ENCODE assay signal across 12 cellular contexts in the genomic region with DNA sequence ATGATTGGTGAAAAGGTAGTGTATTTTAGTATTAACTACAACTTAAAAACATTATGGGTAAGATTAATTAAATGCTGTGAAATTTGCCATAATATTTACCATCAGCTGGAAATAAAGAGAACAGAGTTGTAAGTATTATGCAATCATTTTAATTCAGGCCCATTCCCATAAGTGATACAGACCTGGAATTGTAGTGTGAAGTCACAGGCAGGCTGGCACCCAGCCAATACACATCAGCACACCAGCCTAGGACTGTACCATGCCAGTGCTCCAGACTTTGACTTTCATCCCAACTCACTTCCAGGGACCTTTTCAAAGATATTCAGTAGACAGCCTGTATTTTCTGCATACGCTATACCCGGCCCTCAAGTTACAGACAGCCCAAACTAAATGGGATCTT.
DNase-seq lines count a peak whose midpoint lies in the region; ATAC-seq and TF ChIP-seq lines count a peak whose summit lies in the region.
"Had no signal": no experiment of that assay in that cellular context is flagged by ENCODE, and none has a peak within 500 bp of the region (broad histone marks: within the 10 kb centered on the region; RNA-seq: fewer than 3 reads in every experiment).

No MANE protein-coding gene starts in this region.

- WGBS in liver, result 76% methylated on average over 2 of the region's 2 CpGs
- 84% methylated on average over 2 of the region's 2 CpGs for WGBS in suprapubic skin

- no peak for TF ChIP-seq RAD21 in liver (IDR thresholded peaks at IDR 0.05)

- H3K4me3 ChIP-seq in cardiac fibroblast (replicated peaks in 1 of 2; ENCODE audit: low read depth in 2 of 2, low read length in 2 of 2), result no peak overlapping the region
- H3K4me3 ChIP-seq in liver (ENCODE audit: low read depth in 1 of 3, low read length in 3 of 3), result no peak overlapping the region
- no peak overlapping the region for H3K4me3 ChIP-seq in suprapubic skin
- H3K4me3 ChIP-seq in H7 (ENCODE audit: insufficient read depth, low read depth, low read length), result no peak overlapping the region

- TF ChIP-seq EP300 in suprapubic skin (IDR thresholded peaks at IDR 0.05), result no peak

- no peak overlapping the region for H3K9ac ChIP-seq in liver (ENCODE audit: low read depth in 1 of 2, low read length in 2 of 2)

- DNase-seq in NCI-H226 (peak; percentile 19), cardiac fibroblast (ENCODE audit: low read depth in 2 of 2) (peak; percentile 40 to 86), suprapubic skin (ENCODE audit: low spot score in 2 of 2) (peak in 1 of 2 donors; percentile 68), NCI-H510A treated with DMSO at 0.1 percent for 48 hours (lab: John Stamatoyannopoulos, UW) (no peak), H7 (no peak)
- DNase-seq: DND-41, foreskin melanocyte, naive B cell, WERI-Rb-1 had no signal

- H3K4me1 ChIP-seq in liver (ENCODE audit: control insufficient read depth in 4 of 4, insufficient read depth in 4 of 4, low read length in 3 of 4) (peaks cover 17 to 37% (median 28%) of the 10 kb centered on the region in 4 donors), suprapubic skin (peaks cover 36% of the 10 kb centered on the region)

- H3K27ac ChIP-seq in liver (ENCODE audit: low read depth in 1 of 2, low read length in 2 of 2) (peak overlapping the region; percentile 73 to 81), suprapubic skin (peak overlapping the region; percentile 83)
- H3K27ac ChIP-seq: WERI-Rb-1 had no signal

- H3K27me3 ChIP-seq in liver (ENCODE audit: control insufficient read depth in 4 of 4, insufficient read depth in 4 of 4, low read length in 3 of 4), result no peaks in the 10 kb centered on the region
- H3K27me3 ChIP-seq in suprapubic skin, result no peaks in the 10 kb centered on the region
- H3K27me3 ChIP-seq in H7 (ENCODE audit: control insufficient read depth, insufficient read depth, low read length), result no peaks in the 10 kb centered on the region

- no peak for TF ChIP-seq POLR2A in suprapubic skin (IDR thresholded peaks at IDR 0.05)

- no peaks in the 10 kb centered on the region for H3K36me3 ChIP-seq in liver (ENCODE audit: control insufficient read depth in 4 of 4, insufficient read depth in 3 of 4, low read depth in 1 of 4, low read length in 3 of 4)
- H3K36me3 ChIP-seq in suprapubic skin, result no peaks in the 10 kb centered on the region
- no peaks in the 10 kb centered on the region for H3K36me3 ChIP-seq in H7 (replicated peaks; ENCODE audit: control insufficient read depth, insufficient read depth, low read length)
- H3K36me3 ChIP-seq: WERI-Rb-1 had no signal

- H3K9me3 ChIP-seq in liver (ENCODE audit: control insufficient read depth in 4 of 4, low read length in 3 of 4) (no peaks in the 10 kb centered on the region), suprapubic skin (no peaks in the 10 kb centered on the region)

- TF ChIP-seq CTCF in cardiac fibroblast (IDR thresholded peaks at IDR 0.05; ENCODE audit: low read depth, low read length) (no peak), liver (IDR thresholded peaks at IDR 0.05; ENCODE audit: low read depth, low read length, missing input control) (no peak), suprapubic skin (IDR thresholded peaks at IDR 0.05) (no peak)

- ATAC-seq in HG03565 (IDR thresholded peaks at IDR 0.05; ENCODE audit: unreplicated experiment) (no peak), HG03571 (IDR thresholded peaks at IDR 0.05; ENCODE audit: unreplicated experiment) (no peak)

TF ChIP-seq in liver, 16 proteins besides CTCF, POLR2A, EP300 and RAD21:
- TF ChIP-seq FOXA1 (IDR thresholded peaks at IDR 0.05) (no peak), FOXA2 (IDR thresholded peaks at IDR 0.05) (no peak), JUND (IDR thresholded peaks at IDR 0.05) (peak; percentile 19 to 43), HNF4A (conservative IDR thresholded peaks at IDR 0.05) (peak; percentile 62 to 67), RXRA (IDR thresholded peaks at IDR 0.05) (peak; percentile 11 to 50), GABPA (IDR thresholded peaks at IDR 0.05 in 1 of 2, conservative IDR thresholded peaks at IDR 0.05 in 1 of 2) (no peak), YY1 (IDR thresholded peaks at IDR 0.05) (no peak), MAX (IDR thresholded peaks at IDR 0.05) (peak; percentile 16), SP1 (IDR thresholded peaks at IDR 0.05) (peak; percentile 50), NR2F2 (IDR thresholded peaks at IDR 0.05) (no peak), EGR1 (IDR thresholded peaks at IDR 0.05; ENCODE audit: low read depth in 2 of 2) (no peak), TAF1 (conservative IDR thresholded peaks at IDR 0.05) (no peak), ZBTB33 (IDR thresholded peaks at IDR 0.05) (peak; percentile 20), HNF4G (IDR thresholded peaks at IDR 0.05) (no peak)
- TF ChIP-seq, protein P1, sequence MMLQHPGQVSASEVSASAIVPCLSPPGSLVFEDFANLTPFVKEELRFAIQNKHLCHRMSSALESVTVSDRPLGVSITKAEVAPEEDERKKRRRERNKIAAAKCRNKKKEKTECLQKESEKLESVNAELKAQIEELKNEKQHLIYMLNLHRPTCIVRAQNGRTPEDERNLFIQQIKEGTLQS (IDR thresholded peaks at IDR 0.05), result no peak
- TF ChIP-seq, protein P2, sequence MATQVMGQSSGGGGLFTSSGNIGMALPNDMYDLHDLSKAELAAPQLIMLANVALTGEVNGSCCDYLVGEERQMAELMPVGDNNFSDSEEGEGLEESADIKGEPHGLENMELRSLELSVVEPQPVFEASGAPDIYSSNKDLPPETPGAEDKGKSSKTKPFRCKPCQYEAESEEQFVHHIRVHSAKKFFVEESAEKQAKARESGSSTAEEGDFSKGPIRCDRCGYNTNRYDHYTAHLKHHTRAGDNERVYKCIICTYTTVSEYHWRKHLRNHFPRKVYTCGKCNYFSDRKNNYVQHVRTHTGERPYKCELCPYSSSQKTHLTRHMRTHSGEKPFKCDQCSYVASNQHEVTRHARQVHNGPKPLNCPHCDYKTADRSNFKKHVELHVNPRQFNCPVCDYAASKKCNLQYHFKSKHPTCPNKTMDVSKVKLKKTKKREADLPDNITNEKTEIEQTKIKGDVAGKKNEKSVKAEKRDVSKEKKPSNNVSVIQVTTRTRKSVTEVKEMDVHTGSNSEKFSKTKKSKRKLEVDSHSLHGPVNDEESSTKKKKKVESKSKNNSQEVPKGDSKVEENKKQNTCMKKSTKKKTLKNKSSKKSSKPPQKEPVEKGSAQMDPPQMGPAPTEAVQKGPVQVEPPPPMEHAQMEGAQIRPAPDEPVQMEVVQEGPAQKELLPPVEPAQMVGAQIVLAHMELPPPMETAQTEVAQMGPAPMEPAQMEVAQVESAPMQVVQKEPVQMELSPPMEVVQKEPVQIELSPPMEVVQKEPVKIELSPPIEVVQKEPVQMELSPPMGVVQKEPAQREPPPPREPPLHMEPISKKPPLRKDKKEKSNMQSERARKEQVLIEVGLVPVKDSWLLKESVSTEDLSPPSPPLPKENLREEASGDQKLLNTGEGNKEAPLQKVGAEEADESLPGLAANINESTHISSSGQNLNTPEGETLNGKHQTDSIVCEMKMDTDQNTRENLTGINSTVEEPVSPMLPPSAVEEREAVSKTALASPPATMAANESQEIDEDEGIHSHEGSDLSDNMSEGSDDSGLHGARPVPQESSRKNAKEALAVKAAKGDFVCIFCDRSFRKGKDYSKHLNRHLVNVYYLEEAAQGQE (IDR thresholded peaks at IDR 0.05), result no peak

Comparison
In these comparisons a context has a peak if more than half of its experiments do, and no peak if none do; other contexts are left out.
1. DNase-seq: peak in NCI-H226 (single experiment) and cardiac fibroblast (2 of 2); none in NCI-H510A treated with DMSO at 0.1 percent for 48 hours (single experiment) and H7 (single experiment).